ENCODE assay signal across 18 cellular contexts in the genomic region with DNA sequence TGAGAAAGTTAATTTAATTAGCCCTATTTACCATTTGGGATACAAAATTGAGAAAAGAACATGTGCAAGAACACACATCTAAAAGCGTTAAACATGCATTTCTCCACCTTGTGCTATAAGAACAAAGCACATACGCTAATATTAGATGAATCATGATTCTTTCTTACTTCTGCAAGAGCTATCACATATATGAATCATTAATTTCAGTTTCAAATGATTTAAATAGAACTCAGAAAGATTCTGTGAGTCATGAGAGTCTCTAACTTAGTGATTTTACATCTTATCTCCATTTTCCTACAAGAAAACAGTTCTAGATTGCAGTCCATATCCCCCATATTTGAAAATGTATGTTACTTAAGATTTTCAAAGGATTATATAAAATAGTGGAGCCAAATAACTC.
A peak's percentile ranks its signal among the peaks of the same experiment; 100 is the strongest.
DNase-seq lines count a peak whose midpoint lies in the region; ATAC-seq, FAIRE-seq and TF ChIP-seq lines count a peak whose summit lies in the region.
"Had no signal": no experiment of that assay in that cellular context is flagged by ENCODE, and none has a peak within 500 bp of the region (broad histone marks: within the 10 kb centered on the region; RNA-seq: fewer than 3 reads in every experiment).

No MANE protein-coding gene starts in this region.

- H3K27ac Mint-ChIP-seq in astrocyte (ENCODE audit: unreplicated experiment) = no peak overlapping the region
- H3K27ac Mint-ChIP-seq: IgD-negative memory B cell had no signal

- H3K4me3 ChIP-seq in astrocyte (ENCODE audit: insufficient read depth, low read depth, low read length) = no peak overlapping the region
- H3K4me3 ChIP-seq: left ventricle myocardium inferior, uterus had no signal

- no peaks in the 10 kb centered on the region for H3K4me1 ChIP-seq in astrocyte (ENCODE audit: insufficient read depth, low read length)
- H3K4me1 ChIP-seq: uterus had no signal

- no peaks in the 10 kb centered on the region for H4K20me1 ChIP-seq in astrocyte (ENCODE audit: insufficient read depth, low read length)

- H3K27me3 Mint-ChIP-seq in astrocyte (ENCODE audit: low read depth, unreplicated experiment) = no peaks in the 10 kb centered on the region
- H3K27me3 Mint-ChIP-seq: IgD-negative memory B cell had no signal

- H3K9me3 ChIP-seq in astrocyte (ENCODE audit: insufficient read depth, low read depth, low read length) = no peaks in the 10 kb centered on the region
- H3K9me3 ChIP-seq: BE2C, left ventricle myocardium inferior, uterus had no signal

- H3K36me3 ChIP-seq in astrocyte (ENCODE audit: insufficient read depth, low read length) = no peaks in the 10 kb centered on the region
- H3K36me3 ChIP-seq: BE2C, left ventricle myocardium inferior, uterus had no signal

- no peak overlapping the region for H3K4me2 ChIP-seq in astrocyte (ENCODE audit: low read length)

- no peak overlapping the region for H3K4me3 Mint-ChIP-seq in astrocyte (ENCODE audit: unreplicated experiment)
- H3K4me3 Mint-ChIP-seq: IgD-negative memory B cell had no signal

- no peak for FAIRE-seq in astrocyte (lab: Jason Lieb, UNC)

- intact Hi-C loops in cardiac septum (cut with DNase I) = no loop called here

- H3K36me3 Mint-ChIP-seq in astrocyte (ENCODE audit: low read depth, unreplicated experiment) = no peaks in the 10 kb centered on the region
- H3K36me3 Mint-ChIP-seq: IgD-negative memory B cell had no signal

- H3K79me2 ChIP-seq in astrocyte (ENCODE audit: insufficient read depth, low read length) = no peaks in the 10 kb centered on the region

- DNase-seq in EL (peak; percentile 5), astrocyte (ENCODE audit: low read depth) (peak; percentile 34), cardiac septum (ENCODE audit: low spot score) (no peak)
- DNase-seq: activated CD4-positive, alpha-beta T cell treated with anti-CD3 and anti-CD28 coated beads, Interleukin-2, amount 50 U/mL, for 48 hours; activated effector memory CD4-positive, alpha-beta T cell treated with anti-CD3 and anti-CD28 coated beads, Interleukin-2, amount 50 U/mL, for 16 hours; BE2C; DMS153; hypothalamus; left ventricle myocardium inferior; NCI-H226; SHP77 treated with DMSO at 0.1 percent for 48 hours; uterus had no signal

- no peak overlapping the region for H2AFZ ChIP-seq in astrocyte (ENCODE audit: low read depth, low read length)

- peak; percentile 66 for ATAC-seq in GM19351 (IDR thresholded peaks at IDR 0.05; ENCODE audit: unreplicated experiment)
- peak; percentile 46 for ATAC-seq in HG03442 (IDR thresholded peaks at IDR 0.05; ENCODE audit: unreplicated experiment)
- ATAC-seq in GM19328 (IDR thresholded peaks at IDR 0.05; ENCODE audit: unreplicated experiment) = no peak
- ATAC-seq in GM18498 (IDR thresholded peaks at IDR 0.05; ENCODE audit: unreplicated experiment) = no peak
- no peak for ATAC-seq in HG03342 (IDR thresholded peaks at IDR 0.05; ENCODE audit: unreplicated experiment)

- no peak overlapping the region for H3K27ac ChIP-seq in astrocyte (ENCODE audit: low read depth, low read length)
- H3K27ac ChIP-seq: left ventricle myocardium inferior, uterus had no signal

- H3K9me3 Mint-ChIP-seq in astrocyte (ENCODE audit: unreplicated experiment) = peaks cover 10% of the 10 kb centered on the region
- H3K9me3 Mint-ChIP-seq: IgD-negative memory B cell had no signal

- TF ChIP-seq CTCF in astrocyte (IDR thresholded peaks at IDR 0.05; ENCODE audit: insufficient read depth, low read depth, low read length) = no peak

- no peaks in the 10 kb centered on the region for H3K4me1 Mint-ChIP-seq in astrocyte (ENCODE audit: low read depth, unreplicated experiment)

- no peaks in the 10 kb centered on the region for H3K27me3 ChIP-seq in astrocyte (ENCODE audit: insufficient read depth, low read length)
- H3K27me3 ChIP-seq: BE2C, uterus had no signal

- H3K9ac ChIP-seq in astrocyte (ENCODE audit: low read length) = no peak overlapping the region

Comparison
In these comparisons a context has a peak if more than half of its experiments do, and no peak if none do; other contexts are left out.
1. ATAC-seq: peak in GM19351 (single experiment) and HG03442 (single experiment); none in GM19328 (single experiment), GM18498 (single experiment) and HG03342 (single experiment).